ENCODE assay signal across 1 cellular context in the genomic region with DNA sequence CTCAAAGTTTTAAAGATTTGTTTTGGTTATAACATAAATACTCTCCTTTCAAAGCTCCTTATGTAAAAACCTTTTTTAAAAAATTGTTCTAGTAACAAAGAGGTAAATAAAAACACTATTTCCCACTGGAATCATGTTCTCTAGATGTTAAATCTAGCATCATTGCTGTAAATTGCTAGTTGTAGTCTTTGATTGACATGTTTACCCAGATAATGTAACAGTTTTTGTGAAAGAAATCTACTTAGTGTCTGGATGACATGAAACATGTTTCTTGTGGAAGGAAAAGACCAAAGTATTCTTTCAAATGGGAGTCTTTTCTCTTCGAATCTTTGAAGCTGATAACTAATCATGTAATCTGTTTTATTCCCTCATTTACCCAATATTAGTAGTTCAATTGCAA.
A peak's percentile ranks its signal among the peaks of the same experiment; 100 is the strongest.
TF ChIP-seq lines count a peak whose summit lies in the region.

No MANE protein-coding gene starts in this region.

TF ChIP-seq in neural cell, 6 proteins besides CTCF, POLR2A, EP300 and RAD21 (continued from another document):
- TF ChIP-seq REST (IDR thresholded peaks at IDR 0.05; ENCODE audit: borderline replicate concordance): peak; percentile 67
